Comparison of ENCODE assay signal across 22 cellular contexts in the genomic region with DNA sequence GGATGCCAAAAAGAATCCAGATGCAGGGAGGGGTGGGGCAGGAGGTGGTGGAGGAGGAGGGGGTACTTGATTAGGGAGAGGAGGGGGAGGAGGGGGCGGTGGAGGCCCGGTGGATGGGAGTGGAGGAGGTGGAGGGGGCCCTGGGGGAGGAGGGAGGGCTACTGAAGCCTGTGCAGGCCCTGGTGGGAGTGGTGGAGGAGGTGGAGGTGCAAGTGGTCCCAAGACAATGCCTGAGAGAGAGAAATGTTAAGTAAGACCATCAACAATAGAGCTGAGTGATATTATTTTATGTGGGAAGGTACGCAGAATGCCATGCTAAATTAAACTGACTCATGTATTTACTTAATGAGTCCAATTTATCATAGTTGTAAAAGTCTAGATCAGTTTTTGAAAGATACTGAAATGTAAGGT.
"Had no signal": no experiment of that assay in that cellular context is flagged by ENCODE, and none has a peak within 500 bp of the region (broad histone marks: within the 10 kb centered on the region; RNA-seq: fewer than 3 reads in every experiment).

No MANE protein-coding gene starts in this region.

- H3K36me3 ChIP-seq: uterus had no signal

- DNase-seq: activated CD4-positive, alpha-beta T cell treated with anti-CD3 and anti-CD28 coated beads for 36 hours; activated CD4-positive, alpha-beta T cell treated with anti-CD3 and anti-CD28 coated beads, Interleukin-2, amount 50 U/mL, for 4 hours; activated CD4-positive, CD25-positive, alpha-beta regulatory T cell; activated CD8-positive, alpha-beta memory T cell treated with anti-CD3 and anti-CD28 coated beads for 24 hours; activated gamma-delta T cell treated with Interleukin-2 at 50 U/mL for 16 hours; activated naive CD4-positive, alpha-beta T cell treated with anti-CD3 and anti-CD28 coated beads, Interleukin-2, amount 50 U/mL, for 16 hours; amniotic stem cell; central memory CD4-positive, alpha-beta T cell; effector memory CD8-positive, alpha-beta T cell; erythroblast; left ventricle myocardium superior; psoas muscle; stimulated activated CD4-positive, alpha-beta T cell treated with anti-CD3 and anti-CD28 coated beads, Interleukin-15, amount 100 ng/mL, for 24 hours; stimulated activated naive CD4-positive, alpha-beta T cell; T-helper 1 cell; uterus had no signal

- H3K27ac ChIP-seq: gastroesophageal sphincter, parathyroid adenoma, psoas muscle had no signal

- ATAC-seq: activated CD4-positive, alpha-beta T cell treated with anti-CD3 and anti-CD28 coated beads for 36 hours; activated T-helper 17 cell treated with anti-CD3 and anti-CD28 coated beads, Interleukin-2, amount 50 U/mL, for 72 hours; effector memory CD8-positive, alpha-beta T cell; gastroesophageal sphincter; left ventricle myocardium superior; psoas muscle had no signal

- H3K27me3 ChIP-seq: gastroesophageal sphincter, uterus had no signal

- H3K9me3 Mint-ChIP-seq: activated T-helper 17 cell treated with anti-CD3 and anti-CD28 coated beads, Interleukin-2, amount 50 U/mL, for 72 hours; effector memory CD8-positive, alpha-beta T cell; nephron; T-helper 2 cell treated with Interferon-gamma antibody and Interleukin-4, amounts not matched to agents 5 μg/mL and 100 μg/mL, for 36 hours; type B pancreatic cell had no signal

- H3K4me1 ChIP-seq: parathyroid adenoma, uterus had no signal

- H3K9ac ChIP-seq: parathyroid adenoma had no signal

- H3K27ac Mint-ChIP-seq: activated CD4-positive, alpha-beta T cell treated with anti-CD3 and anti-CD28 coated beads for 36 hours; activated T-helper 17 cell treated with anti-CD3 and anti-CD28 coated beads, Interleukin-2, amount 50 U/mL, for 72 hours; effector memory CD8-positive, alpha-beta T cell; T-helper 2 cell treated with Interferon-gamma antibody and Interleukin-4, amounts not matched to agents 5 μg/mL and 100 μg/mL, for 36 hours; type B pancreatic cell had no signal

- H3K79me2 ChIP-seq: parathyroid adenoma had no signal

- H2AFZ ChIP-seq: parathyroid adenoma had no signal

- H3K27me3 Mint-ChIP-seq: type B pancreatic cell had no signal

- H3K4me3 ChIP-seq: gastroesophageal sphincter, psoas muscle, uterus had no signal

- H3K4me3 Mint-ChIP-seq: activated CD4-positive, alpha-beta T cell treated with anti-CD3 and anti-CD28 coated beads for 36 hours; activated T-helper 17 cell treated with anti-CD3 and anti-CD28 coated beads, Interleukin-2, amount 50 U/mL, for 72 hours; effector memory CD8-positive, alpha-beta T cell; nephron; T-helper 2 cell treated with Interferon-gamma antibody and Interleukin-4, amounts not matched to agents 5 μg/mL and 100 μg/mL, for 36 hours; type B pancreatic cell had no signal

- H3K9me3 ChIP-seq: gastroesophageal sphincter, psoas muscle, uterus had no signal
